Comparison of ENCODE assay signal across 1 cellular context in the genomic region with DNA sequence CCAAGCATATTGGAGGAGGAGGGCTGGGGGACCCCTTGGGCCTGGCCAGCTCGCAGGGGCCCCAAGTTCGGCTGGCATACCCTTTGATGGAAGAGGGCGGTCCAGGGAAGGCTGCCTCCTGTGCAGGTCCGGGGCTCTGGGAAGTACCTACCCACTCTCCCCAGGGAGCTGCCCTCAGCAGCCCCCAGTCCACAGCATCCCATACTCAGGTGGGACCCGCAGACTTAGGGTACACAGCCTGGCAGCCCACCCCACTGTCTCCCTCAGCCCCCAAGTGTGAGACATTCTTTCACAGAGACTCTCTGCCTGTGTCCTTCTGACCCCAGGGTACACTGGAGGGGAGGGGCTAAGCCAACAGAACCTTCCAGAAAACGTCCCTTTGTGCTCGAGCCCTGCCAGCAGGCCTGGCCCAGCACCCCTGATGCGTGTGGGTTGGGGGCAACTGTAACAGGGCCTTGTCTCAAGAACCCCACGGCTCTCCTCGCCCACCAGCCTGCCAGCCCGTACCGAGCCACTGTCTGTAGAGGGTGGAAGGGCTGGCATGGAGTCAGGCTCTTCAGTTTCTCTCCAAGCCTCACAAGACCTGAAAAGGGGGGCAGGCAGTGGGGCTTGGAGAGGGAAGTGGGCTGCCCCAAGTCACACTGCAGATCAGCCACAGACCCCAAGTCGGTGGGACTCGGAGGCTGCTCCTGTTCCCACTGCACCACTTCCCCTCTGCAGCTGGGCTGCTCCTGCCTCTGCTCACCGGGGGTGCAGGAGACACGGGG.
TF ChIP-seq lines count a peak whose summit lies in the region.

No MANE protein-coding gene starts in this region.

TF ChIP-seq in K562, 482 proteins besides CTCF, POLR2A, EP300 and RAD21:
- TF ChIP-seq RBFOX2 (IDR thresholded peaks at IDR 0.05; ENCODE audit: low read depth, low read length) (0 out of 2 replicates have a peak, but pooled peaks have one; percentile 18), POLR2G (IDR thresholded peaks at IDR 0.05; ENCODE audit: low read depth, low read length) (peak; percentile 49), KDM2B (CRISPR knock-in tag; IDR thresholded peaks at IDR 0.05) (no peak), ZNF699 (CRISPR knock-in tag; IDR thresholded peaks at IDR 0.05; ENCODE audit: insufficient replicate concordance) (no peak), BACH1 (tag; IDR thresholded peaks at IDR 0.05) (no peak), EGR1 (conservative IDR thresholded peaks at IDR 0.05) (no peak), DPF2 (IDR thresholded peaks at IDR 0.05) (no peak), COPS2 (conservative IDR thresholded peaks at IDR 0.05) (no peak), ZC3H4 (CRISPR knock-in tag; IDR thresholded peaks at IDR 0.05; ENCODE audit: borderline replicate concordance) (no peak), NONO (IDR thresholded peaks at IDR 0.05; ENCODE audit: low read depth in 2 of 2, low read length in 1 of 2) (no peak)
- TF ChIP-seq, protein P1, sequence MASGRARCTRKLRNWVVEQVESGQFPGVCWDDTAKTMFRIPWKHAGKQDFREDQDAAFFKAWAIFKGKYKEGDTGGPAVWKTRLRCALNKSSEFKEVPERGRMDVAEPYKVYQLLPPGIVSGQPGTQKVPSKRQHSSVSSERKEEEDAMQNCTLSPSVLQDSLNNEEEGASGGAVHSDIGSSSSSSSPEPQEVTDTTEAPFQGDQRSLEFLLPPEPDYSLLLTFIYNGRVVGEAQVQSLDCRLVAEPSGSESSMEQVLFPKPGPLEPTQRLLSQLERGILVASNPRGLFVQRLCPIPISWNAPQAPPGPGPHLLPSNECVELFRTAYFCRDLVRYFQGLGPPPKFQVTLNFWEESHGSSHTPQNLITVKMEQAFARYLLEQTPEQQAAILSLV (tag; IDR thresholded peaks at IDR 0.05): no peak
